In genomic region chr16:11492808-11493530, GRCh38 we compare ENCODE assay signal across 21 cellular contexts.
A peak's percentile ranks its signal among the peaks of the same experiment; 100 is the strongest.
DNase-seq lines count a peak whose midpoint lies in the region; ATAC-seq and TF ChIP-seq lines count a peak whose summit lies in the region.
"Had no signal": no experiment of that assay in that cellular context is flagged by ENCODE, and none has a peak within 500 bp of the region (broad histone marks: within the 10 kb centered on the region; RNA-seq: fewer than 3 reads in every experiment).

No MANE protein-coding gene starts in this region.

- H3K27ac ChIP-seq in endodermal cell (ENCODE audit: low read depth, low read length), result no peak overlapping the region
- H3K27ac ChIP-seq: parathyroid adenoma had no signal

- no peak overlapping the region for H3K9ac ChIP-seq in endodermal cell (ENCODE audit: extremely low read depth, low read length, poor library complexity, severe bottlenecking)
- H3K9ac ChIP-seq: BLaER1 treated with 17β-estradiol and CSF1 and Interleukin-3, amounts not matched to agents 10 nM and 100 nM; parathyroid adenoma had no signal

- no peaks in the 10 kb centered on the region for H3K36me3 ChIP-seq in endodermal cell (ENCODE audit: control insufficient read depth, insufficient read depth, low read length)
- H3K36me3 ChIP-seq: BLaER1 treated with 17β-estradiol and CSF1 and Interleukin-3, amounts not matched to agents 10 nM and 100 nM had no signal

- peaks cover 26% of the 10 kb centered on the region for H3K4me1 Mint-ChIP-seq in stimulated activated naive CD8-positive, alpha-beta T cell treated with anti-CD3 and anti-CD28 coated beads, Interleukin-15, Interleukin-2, amounts not matched to agents 100 ng/mL and 50 ng/mL, for 24 hours (ENCODE audit: low read depth)
- H3K4me1 Mint-ChIP-seq in IgD-negative memory B cell (peaks cover 7 to 21% (median 13%) of the 10 kb centered on the region in 3 donors), endodermal cell (peaks cover 5% of the 10 kb centered on the region)
- H3K4me1 Mint-ChIP-seq in stimulated activated effector memory CD8-positive, alpha-beta T cell treated with anti-CD3 and anti-CD28 coated beads, Interleukin-12 subunit alpha, Interleukin-12 subunit beta, amount 100 ng/mL, for 72 hours, result peaks cover 18% of the 10 kb centered on the region

- TF ChIP-seq CTCF in endodermal cell (conservative IDR thresholded peaks at IDR 0.05), result no peak

- no peaks in the 10 kb centered on the region for H3K27me3 ChIP-seq in endodermal cell (ENCODE audit: control insufficient read depth, insufficient read depth, low read length, poor library complexity, severe bottlenecking)
- H3K27me3 ChIP-seq: BLaER1 treated with 17β-estradiol and CSF1 and Interleukin-3, amounts not matched to agents 10 nM and 100 nM had no signal

- H3K4me1 ChIP-seq in endodermal cell (ENCODE audit: control insufficient read depth, insufficient read depth, low read length), result no peaks in the 10 kb centered on the region

- H3K27ac Mint-ChIP-seq in stimulated activated naive CD8-positive, alpha-beta T cell treated with anti-CD3 and anti-CD28 coated beads, Interleukin-15, Interleukin-2, amounts not matched to agents 100 ng/mL and 50 ng/mL, for 24 hours, result peak overlapping the region; percentile 31
- H3K27ac Mint-ChIP-seq in IgD-negative memory B cell (peak overlapping the region in 2 of 3 donors; percentile 57 to 76), endodermal cell (no peak overlapping the region)
- peak overlapping the region; percentile 6 for H3K27ac Mint-ChIP-seq in stimulated activated effector memory CD8-positive, alpha-beta T cell treated with anti-CD3 and anti-CD28 coated beads, Interleukin-12 subunit alpha, Interleukin-12 subunit beta, amount 100 ng/mL, for 72 hours
- H3K27ac Mint-ChIP-seq: activated CD8-positive, alpha-beta memory T cell treated with anti-CD3 and anti-CD28 coated beads, Interleukin-2, amount 10 ng/mL, durations not matched to agents 7 days and 5 days; activated naive CD4-positive, alpha-beta T cell treated with anti-CD3 and anti-CD28 coated beads, Interleukin-2, amount 10 ng/mL, durations not matched to agents 7 days and 5 days; HFFc6 had no signal

- 96 to 98% methylated on average over 3 to 4 of the region's 4 CpGs for WGBS in endodermal cell (ENCODE audit: insufficient coverage in 1 of 2, insufficient read length in 1 of 2), 2 experiments

- H3K27me3 Mint-ChIP-seq in stimulated activated naive CD8-positive, alpha-beta T cell treated with anti-CD3 and anti-CD28 coated beads, Interleukin-15, Interleukin-2, amounts not matched to agents 100 ng/mL and 50 ng/mL, for 24 hours, result no peaks in the 10 kb centered on the region
- no peaks in the 10 kb centered on the region for H3K27me3 Mint-ChIP-seq in IgD-negative memory B cell
- no peaks in the 10 kb centered on the region for H3K27me3 Mint-ChIP-seq in endodermal cell (ENCODE audit: insufficient read depth)
- H3K27me3 Mint-ChIP-seq: activated CD8-positive, alpha-beta memory T cell treated with anti-CD3 and anti-CD28 coated beads, Interleukin-2, amount 10 ng/mL, durations not matched to agents 7 days and 5 days; activated naive CD4-positive, alpha-beta T cell treated with anti-CD3 and anti-CD28 coated beads, Interleukin-2, amount 10 ng/mL, durations not matched to agents 7 days and 5 days had no signal

- H3K4me3 ChIP-seq in endodermal cell (ENCODE audit: low read length), result peak overlapping the region; percentile 36
- H3K4me3 ChIP-seq: BLaER1 treated with 17β-estradiol and CSF1 and Interleukin-3, amounts not matched to agents 10 nM and 100 nM had no signal

- no peak overlapping the region for H3K4me3 Mint-ChIP-seq in stimulated activated naive CD8-positive, alpha-beta T cell treated with anti-CD3 and anti-CD28 coated beads, Interleukin-15, Interleukin-2, amounts not matched to agents 100 ng/mL and 50 ng/mL, for 24 hours
- H3K4me3 Mint-ChIP-seq in IgD-negative memory B cell (peak overlapping the region in 1 of 4 donors; percentile 70), endodermal cell (no peak overlapping the region)
- H3K4me3 Mint-ChIP-seq in stimulated activated effector memory CD8-positive, alpha-beta T cell treated with anti-CD3 and anti-CD28 coated beads, Interleukin-12 subunit alpha, Interleukin-12 subunit beta, amount 100 ng/mL, for 72 hours, result no peak overlapping the region
- H3K4me3 Mint-ChIP-seq: activated CD8-positive, alpha-beta memory T cell treated with anti-CD3 and anti-CD28 coated beads, Interleukin-2, amount 10 ng/mL, durations not matched to agents 7 days and 5 days; activated naive CD4-positive, alpha-beta T cell treated with anti-CD3 and anti-CD28 coated beads, Interleukin-2, amount 10 ng/mL, durations not matched to agents 7 days and 5 days; HFFc6 had no signal

- DNase-seq in stimulated activated naive CD8-positive, alpha-beta T cell treated with anti-CD3 and anti-CD28 coated beads, Interleukin-15, Interleukin-2, amounts not matched to agents 100 U/mL and 50 U/mL, for 24 hours, result no peak
- no peak for DNase-seq in endodermal cell
- DNase-seq in stimulated activated effector memory CD8-positive, alpha-beta T cell treated with anti-CD3 and anti-CD28 coated beads, Interleukin-12 subunit alpha, Interleukin-12 subunit beta, amount 100 ng/mL, for 72 hours (ENCODE audit: low spot score in 2 of 2), result no peak
- no peak for DNase-seq in CD1c-positive myeloid dendritic cell (ENCODE audit: extremely low spot score)
- no peak for DNase-seq in stimulated activated naive CD4-positive, alpha-beta T cell treated with Interleukin-2 at 50 U/mL for 16 hours (lab: John Stamatoyannopoulos, UW)
- DNase-seq in DMS79 (lab: John Stamatoyannopoulos, UW), result no peak
- DNase-seq: activated CD8-positive, alpha-beta memory T cell treated with anti-CD3 and anti-CD28 coated beads, Interleukin-2, amount 10 ng/mL, durations not matched to agents 7 days and 5 days; activated naive CD4-positive, alpha-beta T cell treated with anti-CD3 and anti-CD28 coated beads, Interleukin-2, amount 10 ng/mL, durations not matched to agents 7 days and 5 days; amygdala; HFFc6; Karpas-422; left cardiac atrium; NCI-H146; PC-3; right cardiac atrium; SHP77; stimulated activated CD4-positive, alpha-beta T cell treated with anti-CD3 and anti-CD28 coated beads, Interleukin-4, amount 100 ng/mL, for 1 hour had no signal

- no peaks in the 10 kb centered on the region for H3K36me3 Mint-ChIP-seq in stimulated activated naive CD8-positive, alpha-beta T cell treated with anti-CD3 and anti-CD28 coated beads, Interleukin-15, Interleukin-2, amounts not matched to agents 100 ng/mL and 50 ng/mL, for 24 hours (ENCODE audit: low read depth)
- peaks cover 5% of the 10 kb centered on the region for H3K36me3 Mint-ChIP-seq in IgD-negative memory B cell
- H3K36me3 Mint-ChIP-seq in endodermal cell (ENCODE audit: low read depth), result no peaks in the 10 kb centered on the region
- H3K36me3 Mint-ChIP-seq in stimulated activated effector memory CD8-positive, alpha-beta T cell treated with anti-CD3 and anti-CD28 coated beads, Interleukin-12 subunit alpha, Interleukin-12 subunit beta, amount 100 ng/mL, for 72 hours, result no peaks in the 10 kb centered on the region
- H3K36me3 Mint-ChIP-seq: activated CD8-positive, alpha-beta memory T cell treated with anti-CD3 and anti-CD28 coated beads, Interleukin-2, amount 10 ng/mL, durations not matched to agents 7 days and 5 days; activated naive CD4-positive, alpha-beta T cell treated with anti-CD3 and anti-CD28 coated beads, Interleukin-2, amount 10 ng/mL, durations not matched to agents 7 days and 5 days had no signal

- ATAC-seq in stimulated activated naive CD8-positive, alpha-beta T cell treated with anti-CD3 and anti-CD28 coated beads, Interleukin-15, Interleukin-2, amounts not matched to agents 100 U/mL and 50 U/mL, for 24 hours, result no peak
- no peak for ATAC-seq in stimulated activated effector memory CD8-positive, alpha-beta T cell treated with anti-CD3 and anti-CD28 coated beads, Interleukin-12 subunit alpha, Interleukin-12 subunit beta, amount 100 ng/mL, for 72 hours
- ATAC-seq: activated CD8-positive, alpha-beta memory T cell treated with anti-CD3 and anti-CD28 coated beads, Interleukin-2, amount 10 ng/mL, durations not matched to agents 7 days and 5 days; left cardiac atrium; PC-3; right cardiac atrium had no signal

- peaks cover 8% of the 10 kb centered on the region for H3K9me3 ChIP-seq in endodermal cell (ENCODE audit: control insufficient read depth, low read length)

- no peaks in the 10 kb centered on the region for H3K9me3 Mint-ChIP-seq in stimulated activated naive CD8-positive, alpha-beta T cell treated with anti-CD3 and anti-CD28 coated beads, Interleukin-15, Interleukin-2, amounts not matched to agents 100 ng/mL and 50 ng/mL, for 24 hours
- H3K9me3 Mint-ChIP-seq in IgD-negative memory B cell, result peaks cover 4 to 10% (median 5%) of the 10 kb centered on the region in 3 donors
- H3K9me3 Mint-ChIP-seq in endodermal cell, result peaks cover 15% of the 10 kb centered on the region
- no peaks in the 10 kb centered on the region for H3K9me3 Mint-ChIP-seq in stimulated activated effector memory CD8-positive, alpha-beta T cell treated with anti-CD3 and anti-CD28 coated beads, Interleukin-12 subunit alpha, Interleukin-12 subunit beta, amount 100 ng/mL, for 72 hours
